Comparison of ENCODE assay signal across 11 cellular contexts in the genomic region with DNA sequence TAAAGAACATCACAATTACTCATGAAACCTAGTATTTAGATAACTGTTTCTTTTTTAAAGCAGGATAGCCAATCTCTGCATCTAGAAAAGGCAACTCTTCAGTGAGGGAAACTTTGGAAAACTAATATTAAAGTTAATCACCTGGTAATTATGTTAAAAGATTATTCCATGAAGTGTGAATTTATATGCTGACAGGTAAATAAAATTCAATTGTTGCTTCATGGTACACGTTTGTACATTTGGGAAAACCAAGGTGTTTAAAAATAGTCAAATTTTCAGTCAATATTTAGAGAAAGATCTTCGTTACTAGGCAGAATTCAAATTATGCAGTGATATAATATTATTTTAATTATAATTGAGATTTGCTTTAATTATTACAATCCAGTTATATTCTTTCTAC.
"Had no signal": no experiment of that assay in that cellular context is flagged by ENCODE, and none has a peak within 500 bp of the region (broad histone marks: within the 10 kb centered on the region; RNA-seq: fewer than 3 reads in every experiment).

No MANE protein-coding gene starts in this region.

- H3K4me2 ChIP-seq: GM23338 had no signal

- H3K4me3 ChIP-seq: GM23248, GM23338, HAP-1 had no signal

- FAIRE-seq: H1, H54 had no signal

- DNase-seq: GM23248, GOT3, H7, H9, HCEC 1CT, HFFc6 had no signal

- ATAC-seq: GM23338, HCT116 had no signal

- H3K9ac ChIP-seq: GM23248 had no signal

- H3K27ac ChIP-seq: GM23248 had no signal

- H3K4me1 ChIP-seq: HAP-1 had no signal

- H3K36me3 ChIP-seq: HAP-1 had no signal

- H3K9me3 ChIP-seq: HAP-1 had no signal

- H2AFZ ChIP-seq: GM23248, GM23338 had no signal
